In genomic region chr4:169098969-169099685, GRCh38 we compare ENCODE assay signal across 15 cellular contexts.
DNase-seq lines count a peak whose midpoint lies in the region; ATAC-seq and TF ChIP-seq lines count a peak whose summit lies in the region.
"Had no signal": no experiment of that assay in that cellular context is flagged by ENCODE, and none has a peak within 500 bp of the region (broad histone marks: within the 10 kb centered on the region; RNA-seq: fewer than 3 reads in every experiment).

No MANE protein-coding gene starts in this region.

- H3K27me3 ChIP-seq in left ventricle myocardium inferior (ENCODE audit: low read depth) (no peaks in the 10 kb centered on the region), tibial artery (no peaks in the 10 kb centered on the region)
- H3K27me3 ChIP-seq in CD8-positive, alpha-beta T cell (ENCODE audit: insufficient read depth, low read length): no peaks in the 10 kb centered on the region
- H3K27me3 ChIP-seq: upper lobe of right lung had no signal

- H3K9me3 Mint-ChIP-seq in CD8-positive, alpha-beta T cell: no peaks in the 10 kb centered on the region

- CTCF ChIA-PET in CD8-positive, alpha-beta T cell (lab: Charles Lee): interaction anchor here (1.0 kb wide), 1 partner anchor 476 kb away, joined by 3 read pairs; no protein-coding TSS in a partner anchor

- H3K36me3 ChIP-seq in left ventricle myocardium inferior: peaks cover 40% of the 10 kb centered on the region
- peaks cover 2 to 14% (median 6%) of the 10 kb centered on the region in 3 donors for H3K36me3 ChIP-seq in tibial artery
- H3K36me3 ChIP-seq in CD8-positive, alpha-beta T cell (ENCODE audit: insufficient read depth, low read length): no peaks in the 10 kb centered on the region

- no peak overlapping the region for H3K4me3 Mint-ChIP-seq in CD8-positive, alpha-beta T cell
- H3K4me3 Mint-ChIP-seq: neural crest cell had no signal

- no peak for ATAC-seq in left cardiac atrium
- ATAC-seq in left lobe of liver: peak; percentile 76
- no peak for ATAC-seq in CD8-positive, alpha-beta T cell
- ATAC-seq in HG03565 (IDR thresholded peaks at IDR 0.05; ENCODE audit: unreplicated experiment): no peak

- TF ChIP-seq CTCF in left ventricle myocardium inferior (IDR thresholded peaks at IDR 0.05; ENCODE audit: borderline replicate concordance) (no peak), VCaP (conservative IDR thresholded peaks at IDR 0.05) (no peak), tibial artery (IDR thresholded peaks at IDR 0.05) (no peak)
- TF ChIP-seq CTCF in CD8-positive, alpha-beta T cell (IDR thresholded peaks at IDR 0.05): no peak

- peaks cover 4% of the 10 kb centered on the region for H3K9me3 ChIP-seq in left ventricle myocardium inferior (replicated peaks)
- no peaks in the 10 kb centered on the region for H3K9me3 ChIP-seq in tibial artery
- H3K9me3 ChIP-seq in CD8-positive, alpha-beta T cell (ENCODE audit: low read length): no peaks in the 10 kb centered on the region
- H3K9me3 ChIP-seq: upper lobe of right lung had no signal

- DNase-seq in left ventricle myocardium inferior: no peak
- DNase-seq in left cardiac atrium: no peak
- DNase-seq in left lobe of liver (ENCODE audit: low spot score): peak; percentile 56
- no peak for DNase-seq in tibial artery
- DNase-seq in NCI-H526 (lab: John Stamatoyannopoulos, UW): no peak
- no peak for DNase-seq in CD8-positive, alpha-beta T cell
- DNase-seq: activated T-cell treated with anti-CD3 and anti-CD28 coated beads, Interleukin-2, amount 50 U/mL, for 1 hour; GOT3; left colon; NCI-H345; upper lobe of right lung had no signal

- H3K36me3 Mint-ChIP-seq in CD8-positive, alpha-beta T cell: no peaks in the 10 kb centered on the region

- H3K4me1 Mint-ChIP-seq in CD8-positive, alpha-beta T cell (ENCODE audit: low read depth): no peaks in the 10 kb centered on the region

- peak overlapping the region; percentile 66 for H3K27ac ChIP-seq in left ventricle myocardium inferior (replicated peaks)
- H3K27ac ChIP-seq in VCaP: peak overlapping the region; percentile 96
- H3K27ac ChIP-seq in tibial artery: peak overlapping the region; percentile 54 to 60
- H3K27ac ChIP-seq in CD8-positive, alpha-beta T cell (ENCODE audit: low read depth, low read length): no peak overlapping the region
- H3K27ac ChIP-seq: upper lobe of right lung had no signal

- H3K4me1 ChIP-seq in left ventricle myocardium inferior: peaks cover 25% of the 10 kb centered on the region
- peaks cover 0 to 52% (median 30%) of the 10 kb centered on the region in 4 donors for H3K4me1 ChIP-seq in tibial artery
- no peaks in the 10 kb centered on the region for H3K4me1 ChIP-seq in CD8-positive, alpha-beta T cell (ENCODE audit: insufficient read depth, low read length)
- H3K4me1 ChIP-seq: upper lobe of right lung had no signal

- peaks cover 2% of the 10 kb centered on the region for H3K27me3 Mint-ChIP-seq in CD8-positive, alpha-beta T cell (ENCODE audit: low read depth)

- intact Hi-C loops in left ventricle myocardium inferior (cut with micrococcal nuclease): no loop called here
- intact Hi-C loops in left cardiac atrium (cut with DNase I): no loop called here
- intact Hi-C loops in tibial artery (cut with DNase I; ENCODE audit: low total_unique reads): no loop called here
- intact Hi-C loops in CD8-positive, alpha-beta T cell (cut with DNase I, micrococcal nuclease): no loop called here

- H3K27ac Mint-ChIP-seq in CD8-positive, alpha-beta T cell: no peak overlapping the region

- POLR2A ChIA-PET in CD8-positive, alpha-beta T cell (lab: Charles Lee): interaction anchor here (0.9 kb wide), 1 partner anchor 25 kb away, joined by 3 read pairs; no protein-coding TSS in a partner anchor

- H3K4me3 ChIP-seq in left ventricle myocardium inferior (no peak overlapping the region), tibial artery (no peak overlapping the region)
- H3K4me3 ChIP-seq in CD8-positive, alpha-beta T cell (ENCODE audit: low read depth, low read length): no peak overlapping the region
- H3K4me3 ChIP-seq: smooth muscle cell, upper lobe of right lung had no signal
